In genomic region chr2:110443305-110444005, GRCh38 we compare ENCODE assay signal across 2 cellular contexts. TPM values are rescaled to one million over a fixed set of nuclear protein-coding genes. Genes with fewer than 3 reads are reported as not detected.
"Had no signal": no experiment of that assay in that cellular context is flagged by ENCODE, and none has a peak within 500 bp of the region (broad histone marks: within the 10 kb centered on the region; RNA-seq: fewer than 3 reads in every experiment).

No MANE protein-coding gene starts in this region.

RNA-seq across cellular contexts. Expression of gene LIMS4, which starts 29.2 kb away (rescaled TPM):
- total RNA-seq: suprapubic skin, urinary bladder had no signal
